In the genomic region with DNA sequence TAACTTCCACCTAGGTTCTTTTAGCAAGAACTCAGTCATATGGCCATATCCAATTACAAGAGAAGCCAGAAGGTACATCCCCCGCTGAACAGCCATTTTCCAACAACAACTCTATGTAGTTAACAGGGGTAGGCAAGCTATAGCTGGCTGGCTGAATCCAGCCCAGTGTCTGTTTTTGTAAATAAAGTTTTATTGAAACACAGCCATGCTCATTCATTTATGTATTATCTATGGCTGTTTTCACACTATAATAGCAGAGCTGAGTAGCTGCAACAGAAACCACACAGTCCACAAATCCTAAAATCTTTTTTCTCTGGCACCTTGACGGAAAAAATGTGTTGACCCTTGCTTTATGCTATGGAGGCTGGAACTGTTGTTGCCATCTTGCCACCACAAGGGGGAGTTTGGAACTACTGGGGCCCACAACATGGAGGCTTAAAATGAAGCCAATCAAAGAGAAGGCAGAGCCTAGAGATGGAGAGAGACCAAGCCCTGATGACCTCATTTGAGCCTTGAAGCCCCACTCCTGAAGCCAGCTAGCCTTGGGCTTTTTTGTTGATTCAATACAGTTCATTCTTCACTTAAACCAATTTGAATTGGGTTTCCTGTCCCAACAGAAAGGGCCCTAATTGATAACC, we compare ENCODE assay signal across 1 cellular context.
TF ChIP-seq lines count a peak whose summit lies in the region.

No MANE protein-coding gene starts in this region.

TF ChIP-seq in HepG2, 621 proteins besides CTCF, POLR2A, EP300 and RAD21 (continued from another document and continues in another):
- TF ChIP-seq, protein P1, sequence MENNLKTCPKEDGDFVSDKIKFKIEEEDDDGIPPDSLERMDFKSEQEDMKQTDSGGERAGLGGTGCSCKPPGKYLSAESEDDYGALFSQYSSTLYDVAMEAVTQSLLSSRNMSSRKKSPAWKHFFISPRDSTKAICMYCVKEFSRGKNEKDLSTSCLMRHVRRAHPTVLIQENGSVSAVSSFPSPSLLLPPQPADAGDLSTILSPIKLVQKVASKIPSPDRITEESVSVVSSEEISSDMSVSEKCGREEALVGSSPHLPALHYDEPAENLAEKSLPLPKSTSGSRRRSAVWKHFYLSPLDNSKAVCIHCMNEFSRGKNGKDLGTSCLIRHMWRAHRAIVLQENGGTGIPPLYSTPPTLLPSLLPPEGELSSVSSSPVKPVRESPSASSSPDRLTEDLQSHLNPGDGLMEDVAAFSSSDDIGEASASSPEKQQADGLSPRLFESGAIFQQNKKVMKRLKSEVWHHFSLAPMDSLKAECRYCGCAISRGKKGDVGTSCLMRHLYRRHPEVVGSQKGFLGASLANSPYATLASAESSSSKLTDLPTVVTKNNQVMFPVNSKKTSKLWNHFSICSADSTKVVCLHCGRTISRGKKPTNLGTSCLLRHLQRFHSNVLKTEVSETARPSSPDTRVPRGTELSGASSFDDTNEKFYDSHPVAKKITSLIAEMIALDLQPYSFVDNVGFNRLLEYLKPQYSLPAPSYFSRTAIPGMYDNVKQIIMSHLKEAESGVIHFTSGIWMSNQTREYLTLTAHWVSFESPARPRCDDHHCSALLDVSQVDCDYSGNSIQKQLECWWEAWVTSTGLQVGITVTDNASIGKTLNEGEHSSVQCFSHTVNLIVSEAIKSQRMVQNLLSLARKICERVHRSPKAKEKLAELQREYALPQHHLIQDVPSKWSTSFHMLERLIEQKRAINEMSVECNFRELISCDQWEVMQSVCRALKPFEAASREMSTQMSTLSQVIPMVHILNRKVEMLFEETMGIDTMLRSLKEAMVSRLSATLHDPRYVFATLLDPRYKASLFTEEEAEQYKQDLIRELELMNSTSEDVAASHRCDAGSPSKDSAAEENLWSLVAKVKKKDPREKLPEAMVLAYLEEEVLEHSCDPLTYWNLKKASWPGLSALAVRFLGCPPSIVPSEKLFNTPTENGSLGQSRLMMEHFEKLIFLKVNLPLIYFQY (CRISPR knock-in tag; IDR thresholded peaks at IDR 0.05; ENCODE audit: borderline replicate concordance) = no peak
- no peak for TF ChIP-seq FOSL1 (CRISPR knock-in tag; IDR thresholded peaks at IDR 0.05; ENCODE audit: borderline replicate concordance)
- TF ChIP-seq ZNF557 (CRISPR knock-in tag; IDR thresholded peaks at IDR 0.05) = no peak
- TF ChIP-seq RAD51 (IDR thresholded peaks at IDR 0.05; ENCODE audit: borderline replicate concordance) = no peak
- no peak for TF ChIP-seq ZFP37 (CRISPR knock-in tag; IDR thresholded peaks at IDR 0.05; ENCODE audit: borderline replicate concordance)
- TF ChIP-seq, protein P2, sequence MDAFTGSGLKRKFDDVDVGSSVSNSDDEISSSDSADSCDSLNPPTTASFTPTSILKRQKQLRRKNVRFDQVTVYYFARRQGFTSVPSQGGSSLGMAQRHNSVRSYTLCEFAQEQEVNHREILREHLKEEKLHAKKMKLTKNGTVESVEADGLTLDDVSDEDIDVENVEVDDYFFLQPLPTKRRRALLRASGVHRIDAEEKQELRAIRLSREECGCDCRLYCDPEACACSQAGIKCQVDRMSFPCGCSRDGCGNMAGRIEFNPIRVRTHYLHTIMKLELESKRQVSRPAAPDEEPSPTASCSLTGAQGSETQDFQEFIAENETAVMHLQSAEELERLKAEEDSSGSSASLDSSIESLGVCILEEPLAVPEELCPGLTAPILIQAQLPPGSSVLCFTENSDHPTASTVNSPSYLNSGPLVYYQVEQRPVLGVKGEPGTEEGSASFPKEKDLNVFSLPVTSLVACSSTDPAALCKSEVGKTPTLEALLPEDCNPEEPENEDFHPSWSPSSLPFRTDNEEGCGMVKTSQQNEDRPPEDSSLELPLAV (CRISPR knock-in tag; conservative IDR thresholded peaks at IDR 0.05; ENCODE audit: low read depth) = no peak
- TF ChIP-seq ZNF12 (CRISPR knock-in tag; IDR thresholded peaks at IDR 0.05) = no peak
- no peak for TF ChIP-seq TSC22D2 (CRISPR knock-in tag; IDR thresholded peaks at IDR 0.05; ENCODE audit: borderline replicate concordance)
- no peak for TF ChIP-seq FOXA3 (CRISPR knock-in tag; IDR thresholded peaks at IDR 0.05)
- TF ChIP-seq ZNF3 (CRISPR knock-in tag; IDR thresholded peaks at IDR 0.05) = no peak
- TF ChIP-seq ZBTB1 (CRISPR knock-in tag; IDR thresholded peaks at IDR 0.05; ENCODE audit: borderline replicate concordance) = no peak
- TF ChIP-seq, protein P3, sequence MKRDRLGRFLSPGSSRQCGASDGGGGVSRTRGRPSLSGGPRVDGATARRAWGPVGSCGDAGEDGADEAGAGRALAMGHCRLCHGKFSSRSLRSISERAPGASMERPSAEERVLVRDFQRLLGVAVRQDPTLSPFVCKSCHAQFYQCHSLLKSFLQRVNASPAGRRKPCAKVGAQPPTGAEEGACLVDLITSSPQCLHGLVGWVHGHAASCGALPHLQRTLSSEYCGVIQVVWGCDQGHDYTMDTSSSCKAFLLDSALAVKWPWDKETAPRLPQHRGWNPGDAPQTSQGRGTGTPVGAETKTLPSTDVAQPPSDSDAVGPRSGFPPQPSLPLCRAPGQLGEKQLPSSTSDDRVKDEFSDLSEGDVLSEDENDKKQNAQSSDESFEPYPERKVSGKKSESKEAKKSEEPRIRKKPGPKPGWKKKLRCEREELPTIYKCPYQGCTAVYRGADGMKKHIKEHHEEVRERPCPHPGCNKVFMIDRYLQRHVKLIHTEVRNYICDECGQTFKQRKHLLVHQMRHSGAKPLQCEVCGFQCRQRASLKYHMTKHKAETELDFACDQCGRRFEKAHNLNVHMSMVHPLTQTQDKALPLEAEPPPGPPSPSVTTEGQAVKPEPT (CRISPR knock-in tag; IDR thresholded peaks at IDR 0.05; ENCODE audit: low read depth) = no peak
- TF ChIP-seq RORA (CRISPR knock-in tag; IDR thresholded peaks at IDR 0.05) = no peak
- TF ChIP-seq, protein P4, sequence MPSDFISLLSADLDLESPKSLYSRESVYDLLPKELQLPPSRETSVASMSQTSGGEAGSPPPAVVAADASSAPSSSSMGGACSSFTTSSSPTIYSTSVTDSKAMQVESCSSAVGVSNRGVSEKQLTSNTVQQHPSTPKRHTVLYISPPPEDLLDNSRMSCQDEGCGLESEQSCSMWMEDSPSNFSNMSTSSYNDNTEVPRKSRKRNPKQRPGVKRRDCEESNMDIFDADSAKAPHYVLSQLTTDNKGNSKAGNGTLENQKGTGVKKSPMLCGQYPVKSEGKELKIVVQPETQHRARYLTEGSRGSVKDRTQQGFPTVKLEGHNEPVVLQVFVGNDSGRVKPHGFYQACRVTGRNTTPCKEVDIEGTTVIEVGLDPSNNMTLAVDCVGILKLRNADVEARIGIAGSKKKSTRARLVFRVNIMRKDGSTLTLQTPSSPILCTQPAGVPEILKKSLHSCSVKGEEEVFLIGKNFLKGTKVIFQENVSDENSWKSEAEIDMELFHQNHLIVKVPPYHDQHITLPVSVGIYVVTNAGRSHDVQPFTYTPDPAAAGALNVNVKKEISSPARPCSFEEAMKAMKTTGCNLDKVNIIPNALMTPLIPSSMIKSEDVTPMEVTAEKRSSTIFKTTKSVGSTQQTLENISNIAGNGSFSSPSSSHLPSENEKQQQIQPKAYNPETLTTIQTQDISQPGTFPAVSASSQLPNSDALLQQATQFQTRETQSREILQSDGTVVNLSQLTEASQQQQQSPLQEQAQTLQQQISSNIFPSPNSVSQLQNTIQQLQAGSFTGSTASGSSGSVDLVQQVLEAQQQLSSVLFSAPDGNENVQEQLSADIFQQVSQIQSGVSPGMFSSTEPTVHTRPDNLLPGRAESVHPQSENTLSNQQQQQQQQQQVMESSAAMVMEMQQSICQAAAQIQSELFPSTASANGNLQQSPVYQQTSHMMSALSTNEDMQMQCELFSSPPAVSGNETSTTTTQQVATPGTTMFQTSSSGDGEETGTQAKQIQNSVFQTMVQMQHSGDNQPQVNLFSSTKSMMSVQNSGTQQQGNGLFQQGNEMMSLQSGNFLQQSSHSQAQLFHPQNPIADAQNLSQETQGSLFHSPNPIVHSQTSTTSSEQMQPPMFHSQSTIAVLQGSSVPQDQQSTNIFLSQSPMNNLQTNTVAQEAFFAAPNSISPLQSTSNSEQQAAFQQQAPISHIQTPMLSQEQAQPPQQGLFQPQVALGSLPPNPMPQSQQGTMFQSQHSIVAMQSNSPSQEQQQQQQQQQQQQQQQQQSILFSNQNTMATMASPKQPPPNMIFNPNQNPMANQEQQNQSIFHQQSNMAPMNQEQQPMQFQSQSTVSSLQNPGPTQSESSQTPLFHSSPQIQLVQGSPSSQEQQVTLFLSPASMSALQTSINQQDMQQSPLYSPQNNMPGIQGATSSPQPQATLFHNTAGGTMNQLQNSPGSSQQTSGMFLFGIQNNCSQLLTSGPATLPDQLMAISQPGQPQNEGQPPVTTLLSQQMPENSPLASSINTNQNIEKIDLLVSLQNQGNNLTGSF (CRISPR knock-in tag; IDR thresholded peaks at IDR 0.05) = no peak
- TF ChIP-seq, protein P5, sequence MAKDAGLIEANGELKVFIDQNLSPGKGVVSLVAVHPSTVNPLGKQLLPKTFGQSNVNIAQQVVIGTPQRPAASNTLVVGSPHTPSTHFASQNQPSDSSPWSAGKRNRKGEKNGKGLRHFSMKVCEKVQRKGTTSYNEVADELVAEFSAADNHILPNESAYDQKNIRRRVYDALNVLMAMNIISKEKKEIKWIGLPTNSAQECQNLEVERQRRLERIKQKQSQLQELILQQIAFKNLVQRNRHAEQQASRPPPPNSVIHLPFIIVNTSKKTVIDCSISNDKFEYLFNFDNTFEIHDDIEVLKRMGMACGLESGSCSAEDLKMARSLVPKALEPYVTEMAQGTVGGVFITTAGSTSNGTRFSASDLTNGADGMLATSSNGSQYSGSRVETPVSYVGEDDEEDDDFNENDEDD (CRISPR knock-in tag; IDR thresholded peaks at IDR 0.05; ENCODE audit: borderline replicate concordance) = no peak
- no peak for TF ChIP-seq ZNF660 (CRISPR knock-in tag; IDR thresholded peaks at IDR 0.05; ENCODE audit: borderline replicate concordance, low read depth)
- no peak for TF ChIP-seq LCORL (IDR thresholded peaks at IDR 0.05)
- TF ChIP-seq LCORL (CRISPR knock-in tag; IDR thresholded peaks at IDR 0.05) = no peak
- no peak for TF ChIP-seq ZKSCAN8 (CRISPR knock-in tag; IDR thresholded peaks at IDR 0.05; ENCODE audit: borderline replicate concordance)
- no peak for TF ChIP-seq ZFP90 (CRISPR knock-in tag; IDR thresholded peaks at IDR 0.05; ENCODE audit: borderline replicate concordance)
- TF ChIP-seq ZNF841 (CRISPR knock-in tag; IDR thresholded peaks at IDR 0.05; ENCODE audit: borderline replicate concordance) = no peak
- TF ChIP-seq SMARCC2 (IDR thresholded peaks at IDR 0.05) = no peak
- no peak for TF ChIP-seq NBN (conservative IDR thresholded peaks at IDR 0.05)
- TF ChIP-seq, protein P6, sequence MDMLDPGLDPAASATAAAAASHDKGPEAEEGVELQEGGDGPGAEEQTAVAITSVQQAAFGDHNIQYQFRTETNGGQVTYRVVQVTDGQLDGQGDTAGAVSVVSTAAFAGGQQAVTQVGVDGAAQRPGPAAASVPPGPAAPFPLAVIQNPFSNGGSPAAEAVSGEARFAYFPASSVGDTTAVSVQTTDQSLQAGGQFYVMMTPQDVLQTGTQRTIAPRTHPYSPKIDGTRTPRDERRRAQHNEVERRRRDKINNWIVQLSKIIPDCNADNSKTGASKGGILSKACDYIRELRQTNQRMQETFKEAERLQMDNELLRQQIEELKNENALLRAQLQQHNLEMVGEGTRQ (IDR thresholded peaks at IDR 0.05; ENCODE audit: low read depth, low read length) = no peak
- TF ChIP-seq, protein P6 (CRISPR knock-in tag; IDR thresholded peaks at IDR 0.05; ENCODE audit: borderline replicate concordance) = no peak
- no peak for TF ChIP-seq RELA (CRISPR knock-in tag; IDR thresholded peaks at IDR 0.05)
- TF ChIP-seq RARA (CRISPR knock-in tag; IDR thresholded peaks at IDR 0.05) = no peak
- no peak for TF ChIP-seq SP1 (IDR thresholded peaks at IDR 0.05)
- no peak for TF ChIP-seq SP1 (CRISPR knock-in tag; IDR thresholded peaks at IDR 0.05)
- 0 out of 2 replicates have a peak, but pooled peaks have one; percentile 10 for TF ChIP-seq SOX5 (CRISPR knock-in tag; IDR thresholded peaks at IDR 0.05; ENCODE audit: borderline replicate concordance)
- TF ChIP-seq ZNF562 (CRISPR knock-in tag; IDR thresholded peaks at IDR 0.05; ENCODE audit: borderline replicate concordance) = no peak
- TF ChIP-seq CCAR2 (optimal IDR thresholded peaks at IDR 0.05; ENCODE audit: low read depth, low read length) = no peak
- TF ChIP-seq, protein P7, sequence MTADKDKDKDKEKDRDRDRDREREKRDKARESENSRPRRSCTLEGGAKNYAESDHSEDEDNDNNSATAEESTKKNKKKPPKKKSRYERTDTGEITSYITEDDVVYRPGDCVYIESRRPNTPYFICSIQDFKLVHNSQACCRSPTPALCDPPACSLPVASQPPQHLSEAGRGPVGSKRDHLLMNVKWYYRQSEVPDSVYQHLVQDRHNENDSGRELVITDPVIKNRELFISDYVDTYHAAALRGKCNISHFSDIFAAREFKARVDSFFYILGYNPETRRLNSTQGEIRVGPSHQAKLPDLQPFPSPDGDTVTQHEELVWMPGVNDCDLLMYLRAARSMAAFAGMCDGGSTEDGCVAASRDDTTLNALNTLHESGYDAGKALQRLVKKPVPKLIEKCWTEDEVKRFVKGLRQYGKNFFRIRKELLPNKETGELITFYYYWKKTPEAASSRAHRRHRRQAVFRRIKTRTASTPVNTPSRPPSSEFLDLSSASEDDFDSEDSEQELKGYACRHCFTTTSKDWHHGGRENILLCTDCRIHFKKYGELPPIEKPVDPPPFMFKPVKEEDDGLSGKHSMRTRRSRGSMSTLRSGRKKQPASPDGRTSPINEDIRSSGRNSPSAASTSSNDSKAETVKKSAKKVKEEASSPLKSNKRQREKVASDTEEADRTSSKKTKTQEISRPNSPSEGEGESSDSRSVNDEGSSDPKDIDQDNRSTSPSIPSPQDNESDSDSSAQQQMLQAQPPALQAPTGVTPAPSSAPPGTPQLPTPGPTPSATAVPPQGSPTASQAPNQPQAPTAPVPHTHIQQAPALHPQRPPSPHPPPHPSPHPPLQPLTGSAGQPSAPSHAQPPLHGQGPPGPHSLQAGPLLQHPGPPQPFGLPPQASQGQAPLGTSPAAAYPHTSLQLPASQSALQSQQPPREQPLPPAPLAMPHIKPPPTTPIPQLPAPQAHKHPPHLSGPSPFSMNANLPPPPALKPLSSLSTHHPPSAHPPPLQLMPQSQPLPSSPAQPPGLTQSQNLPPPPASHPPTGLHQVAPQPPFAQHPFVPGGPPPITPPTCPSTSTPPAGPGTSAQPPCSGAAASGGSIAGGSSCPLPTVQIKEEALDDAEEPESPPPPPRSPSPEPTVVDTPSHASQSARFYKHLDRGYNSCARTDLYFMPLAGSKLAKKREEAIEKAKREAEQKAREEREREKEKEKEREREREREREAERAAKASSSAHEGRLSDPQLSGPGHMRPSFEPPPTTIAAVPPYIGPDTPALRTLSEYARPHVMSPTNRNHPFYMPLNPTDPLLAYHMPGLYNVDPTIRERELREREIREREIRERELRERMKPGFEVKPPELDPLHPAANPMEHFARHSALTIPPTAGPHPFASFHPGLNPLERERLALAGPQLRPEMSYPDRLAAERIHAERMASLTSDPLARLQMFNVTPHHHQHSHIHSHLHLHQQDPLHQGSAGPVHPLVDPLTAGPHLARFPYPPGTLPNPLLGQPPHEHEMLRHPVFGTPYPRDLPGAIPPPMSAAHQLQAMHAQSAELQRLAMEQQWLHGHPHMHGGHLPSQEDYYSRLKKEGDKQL (CRISPR knock-in tag; IDR thresholded peaks at IDR 0.05; ENCODE audit: low read depth) = no peak
- no peak for TF ChIP-seq ZNF232 (CRISPR knock-in tag; IDR thresholded peaks at IDR 0.05; ENCODE audit: borderline replicate concordance)
